8 cellular contexts compared by ENCODE assay signal in the genomic region with DNA sequence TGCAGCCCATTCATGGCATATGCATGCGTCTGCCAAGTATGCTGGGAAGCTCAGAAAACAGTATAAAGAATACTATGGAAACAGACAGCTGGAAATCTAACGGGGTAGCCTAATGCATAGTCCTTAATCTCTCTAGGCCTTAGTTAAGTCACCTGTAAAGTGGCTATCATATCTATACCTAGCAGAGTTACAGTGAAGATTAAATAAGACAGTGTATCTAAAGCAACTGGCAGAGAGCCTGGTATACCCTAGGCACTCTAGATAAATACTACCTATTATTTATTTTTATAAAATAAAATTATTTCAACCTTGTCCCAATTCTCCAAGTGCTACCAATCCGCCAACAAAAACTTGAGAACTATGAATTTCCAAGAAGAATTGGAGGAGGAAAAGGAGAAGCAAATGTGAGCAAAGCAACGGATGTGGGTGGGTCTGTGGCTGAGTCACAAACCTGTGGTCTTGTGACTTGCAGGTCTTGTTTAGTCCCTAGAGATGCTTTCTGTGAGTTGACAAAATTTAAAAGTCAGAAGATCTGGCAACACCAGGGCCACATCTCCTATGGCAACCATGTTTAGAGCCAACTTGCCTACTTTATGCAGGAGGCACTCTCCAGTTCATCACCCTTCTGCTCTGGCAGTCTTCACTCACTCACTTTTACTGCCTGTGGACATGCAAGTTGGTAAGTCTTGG.
DNase-seq lines count a peak whose midpoint lies in the region; ATAC-seq and TF ChIP-seq lines count a peak whose summit lies in the region.

No MANE protein-coding gene starts in this region.

- POLR2A ChIA-PET in OCI-LY7 (lab: Charles Lee), result interaction anchor here (0.6 to 1.4 kb wide), 7 partner anchors 7 to 58 kb away, joined by 3 to 6 read pairs (median 3); no protein-coding TSS in a partner anchor
- POLR2A ChIA-PET in A673 (lab: Charles Lee; ENCODE audit: low non-redundant PET), result no interaction called here

- H3K79me2 ChIP-seq in OCI-LY7 (ENCODE audit: insufficient read depth, low read depth, low read length) (no peaks in the 10 kb centered on the region), hepatocyte (no peaks in the 10 kb centered on the region)

- H3K36me3 ChIP-seq in OCI-LY7 (ENCODE audit: insufficient read depth, low read length), result peaks cover 80% of the 10 kb centered on the region
- no peaks in the 10 kb centered on the region for H3K36me3 ChIP-seq in A673 (ENCODE audit: insufficient read depth, low read length, poor library complexity, severe bottlenecking)
- no peaks in the 10 kb centered on the region for H3K36me3 ChIP-seq in hepatocyte (replicated peaks; ENCODE audit: insufficient read depth, low read depth)

- no peak overlapping the region for H3K27ac ChIP-seq in OCI-LY7 (ENCODE audit: low read depth, low read length, poor library complexity, severe bottlenecking)
- no peak overlapping the region for H3K27ac ChIP-seq in A673 (ENCODE audit: low read depth, low read length, poor library complexity, severe bottlenecking)
- no peak overlapping the region for H3K27ac ChIP-seq in hepatocyte

- H3K4me1 ChIP-seq in OCI-LY7 (ENCODE audit: insufficient read depth, low read length, poor library complexity, severe bottlenecking) (no peaks in the 10 kb centered on the region), A673 (ENCODE audit: insufficient read depth, low read length, poor library complexity, severe bottlenecking) (no peaks in the 10 kb centered on the region), hepatocyte (ENCODE audit: insufficient read depth) (no peaks in the 10 kb centered on the region)

- no peak overlapping the region for H2AFZ ChIP-seq in OCI-LY7 (ENCODE audit: low read length)
- no peak overlapping the region for H2AFZ ChIP-seq in hepatocyte

- TF ChIP-seq CTCF in OCI-LY7 (conservative IDR thresholded peaks at IDR 0.05; ENCODE audit: low read length) (no peak), A673 (conservative IDR thresholded peaks at IDR 0.05; ENCODE audit: low read depth, low read length) (no peak), hepatocyte (IDR thresholded peaks at IDR 0.05; ENCODE audit: poor library complexity) (no peak)

- BruUV-seq in OCI-LY7 (replicated peaks; lab: Mats Ljungman, UMichigan) (no TSS peak), A673 (replicated peaks; lab: Mats Ljungman, UMichigan) (no TSS peak)

- intact Hi-C loops in OCI-LY7 (cut with micrococcal nuclease; ENCODE audit: unreplicated experiment), result no loop called here
- intact Hi-C loops in A673 (cut with micrococcal nuclease; ENCODE audit: unreplicated experiment), result no loop called here

- no peak overlapping the region for H3K4me3 Mint-ChIP-seq in effector memory CD8-positive, alpha-beta T cell

- H3K4me3 ChIP-seq in OCI-LY7 (ENCODE audit: low read depth, low read length, poor library complexity, severe bottlenecking) (no peak overlapping the region), A673 (ENCODE audit: low read depth, low read length, poor library complexity, severe bottlenecking) (no peak overlapping the region), hepatocyte (no peak overlapping the region)

- H3K9me3 Mint-ChIP-seq in effector memory CD8-positive, alpha-beta T cell, result no peaks in the 10 kb centered on the region

- no peaks in the 10 kb centered on the region for H3K9me3 ChIP-seq in OCI-LY7 (ENCODE audit: low read length)
- no peaks in the 10 kb centered on the region for H3K9me3 ChIP-seq in A673 (ENCODE audit: low read depth, low read length, poor library complexity, severe bottlenecking)
- no peaks in the 10 kb centered on the region for H3K9me3 ChIP-seq in hepatocyte (ENCODE audit: low read depth)

- peaks cover 9 to 11% of the 10 kb centered on the region in 2 donors for H3K4me1 Mint-ChIP-seq in effector memory CD8-positive, alpha-beta T cell (ENCODE audit: low read depth in 2 of 2)

- H3K9me2 ChIP-seq in OCI-LY7 (ENCODE audit: insufficient read depth, low read length) (no peaks in the 10 kb centered on the region), hepatocyte (replicated peaks; ENCODE audit: insufficient read depth) (no peaks in the 10 kb centered on the region)

- CTCF ChIA-PET in OCI-LY7 (lab: Charles Lee; ENCODE audit: unreplicated experiment) (no interaction called here), A673 (lab: Charles Lee) (no interaction called here)

- no peaks in the 10 kb centered on the region for H4K20me1 ChIP-seq in OCI-LY7 (ENCODE audit: insufficient read depth, low read length)
- H4K20me1 ChIP-seq in hepatocyte (ENCODE audit: insufficient read depth, poor library complexity, severe bottlenecking), result no peaks in the 10 kb centered on the region

- 85% methylated on average over 4 of the region's 4 CpGs for WGBS in hepatocyte (ENCODE audit: low lambda C conversion rate, missing lambda C conversion rate)

- H3K27ac Mint-ChIP-seq in effector memory CD8-positive, alpha-beta T cell, result peak overlapping the region; percentile 8 to 38

- no peaks in the 10 kb centered on the region for H3K36me3 Mint-ChIP-seq in effector memory CD8-positive, alpha-beta T cell (ENCODE audit: insufficient read depth)

- ATAC-seq in GM18511 (IDR thresholded peaks at IDR 0.05; ENCODE audit: unreplicated experiment) (peak; percentile 93), GM21576 (IDR thresholded peaks at IDR 0.05; ENCODE audit: unreplicated experiment) (peak; percentile 87)
- ATAC-seq in effector memory CD8-positive, alpha-beta T cell (replicated peaks), result peak; percentile 76

- H3K27me3 Mint-ChIP-seq in effector memory CD8-positive, alpha-beta T cell, result peaks cover 8 to 17% of the 10 kb centered on the region in 2 donors

- H3K4me2 ChIP-seq in OCI-LY7 (ENCODE audit: low read length), result no peak overlapping the region
- no peak overlapping the region for H3K4me2 ChIP-seq in hepatocyte

- H3K27me3 ChIP-seq in A673 (replicated peaks; ENCODE audit: insufficient read depth, low read depth, low read length, poor library complexity) (no peaks in the 10 kb centered on the region), hepatocyte (no peaks in the 10 kb centered on the region)

- DNase-seq in HT1080 (ENCODE audit: low read depth) (peak; percentile 86), OCI-LY7 (ENCODE audit: low spot score) (no peak), A673 (ENCODE audit: low spot score) (no peak), epidermal melanocyte (ENCODE audit: insufficient read length, low spot score) (no peak), hepatocyte (ENCODE audit: low spot score) (no peak)
- peak in 2 of 3 experiments; percentile 1 to 12 for DNase-seq in effector memory CD8-positive, alpha-beta T cell

Comparison
In these comparisons a context has a peak if more than half of its experiments do, and no peak if none do; other contexts are left out.
1. DNase-seq: peak in HT1080 (single experiment) and effector memory CD8-positive, alpha-beta T cell (2 of 3); none in OCI-LY7 (single experiment), A673 (single experiment), epidermal melanocyte (single experiment) and hepatocyte (single experiment).
2. Peak in every context shown above with its lines, with median percentiles within 50 percentile points of each other: ATAC-seq.